ENCODE assay signal across 2 cellular contexts in the genomic region with DNA sequence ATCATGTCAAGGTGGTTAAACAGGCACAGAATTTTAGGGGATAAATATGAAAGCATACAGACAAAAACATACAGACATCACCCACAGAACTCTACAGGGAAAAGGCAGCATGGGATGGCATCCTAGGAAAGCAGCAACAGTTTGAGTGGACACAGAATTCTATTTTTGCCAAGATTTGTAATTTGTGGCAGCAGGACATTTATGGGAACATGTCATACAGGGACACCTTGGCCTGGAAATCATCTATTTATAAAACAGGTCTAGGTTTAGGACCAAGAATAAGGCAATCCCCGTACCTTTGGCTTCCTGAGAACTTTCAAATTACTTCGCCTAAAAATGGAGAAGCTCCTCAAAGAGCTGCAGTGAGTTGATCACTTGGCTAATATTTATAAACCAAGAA.
TF ChIP-seq lines count a peak whose summit lies in the region.

No MANE protein-coding gene starts in this region.

TF ChIP-seq in HepG2, 621 proteins besides CTCF, POLR2A, EP300 and RAD21:
- TF ChIP-seq SIN3A (IDR thresholded peaks at IDR 0.05; ENCODE audit: borderline replicate concordance, low read depth, low read length): no peak
- TF ChIP-seq KMT2B (CRISPR knock-in tag; IDR thresholded peaks at IDR 0.05): no peak

TF ChIP-seq in IMR-90, 13 proteins besides CTCF, POLR2A, EP300 and RAD21:
- TF ChIP-seq, protein P1, sequence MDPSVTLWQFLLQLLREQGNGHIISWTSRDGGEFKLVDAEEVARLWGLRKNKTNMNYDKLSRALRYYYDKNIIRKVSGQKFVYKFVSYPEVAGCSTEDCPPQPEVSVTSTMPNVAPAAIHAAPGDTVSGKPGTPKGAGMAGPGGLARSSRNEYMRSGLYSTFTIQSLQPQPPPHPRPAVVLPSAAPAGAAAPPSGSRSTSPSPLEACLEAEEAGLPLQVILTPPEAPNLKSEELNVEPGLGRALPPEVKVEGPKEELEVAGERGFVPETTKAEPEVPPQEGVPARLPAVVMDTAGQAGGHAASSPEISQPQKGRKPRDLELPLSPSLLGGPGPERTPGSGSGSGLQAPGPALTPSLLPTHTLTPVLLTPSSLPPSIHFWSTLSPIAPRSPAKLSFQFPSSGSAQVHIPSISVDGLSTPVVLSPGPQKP (IDR thresholded peaks at IDR 0.05; ENCODE audit: borderline replicate concordance, low read depth, low read length): no peak
- TF ChIP-seq CEBPB (IDR thresholded peaks at IDR 0.05; ENCODE audit: low read depth, low read length): no peak
- no peak for TF ChIP-seq SMC3 (IDR thresholded peaks at IDR 0.05; ENCODE audit: low read depth, low read length)
- TF ChIP-seq RFX5 (IDR thresholded peaks at IDR 0.05; ENCODE audit: low read depth, low read length): no peak
- TF ChIP-seq MXI1 (IDR thresholded peaks at IDR 0.05; ENCODE audit: borderline replicate concordance, low read depth, low read length): no peak
- TF ChIP-seq CHD1 (IDR thresholded peaks at IDR 0.05; ENCODE audit: low read depth, low read length): no peak
- no peak for TF ChIP-seq BHLHE40 (IDR thresholded peaks at IDR 0.05; ENCODE audit: low read depth, low read length)
- no peak for TF ChIP-seq NFE2L2 (IDR thresholded peaks at IDR 0.05; ENCODE audit: low read depth, low read length)
- TF ChIP-seq FOS (IDR thresholded peaks at IDR 0.05; ENCODE audit: low read depth, low read length): no peak
